Comparison of ENCODE assay signal across 23 cellular contexts in the genomic region with DNA sequence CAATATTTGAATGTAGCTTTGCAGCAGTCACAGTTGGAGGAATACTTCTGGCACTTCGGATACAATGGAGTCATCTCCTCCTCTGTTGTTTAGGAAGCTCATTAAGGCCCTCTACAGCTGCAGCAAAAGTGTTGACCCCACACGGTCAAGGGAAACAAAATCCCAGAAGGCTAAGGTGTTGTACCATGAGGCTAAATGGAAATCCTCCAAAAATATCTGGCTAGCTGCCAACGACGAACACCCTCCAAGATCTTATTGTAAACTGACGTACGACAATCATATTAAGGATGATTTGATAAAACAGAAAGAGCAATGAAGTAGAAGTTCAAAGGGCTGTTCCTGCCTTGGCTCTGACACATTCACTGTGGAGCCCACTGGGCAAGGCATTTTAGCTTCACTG. TPM values are rescaled to one million over a fixed set of nuclear protein-coding genes. Genes with fewer than 3 reads are reported as not detected.
A peak's percentile ranks its signal among the peaks of the same experiment; 100 is the strongest.
DNase-seq lines count a peak whose midpoint lies in the region; ATAC-seq and TF ChIP-seq lines count a peak whose summit lies in the region.
"Had no signal": no experiment of that assay in that cellular context is flagged by ENCODE, and none has a peak within 500 bp of the region (broad histone marks: within the 10 kb centered on the region; RNA-seq: fewer than 3 reads in every experiment).

No MANE protein-coding gene starts in this region.

- DNase-seq in NCI-H748 (lab: John Stamatoyannopoulos, UW; ENCODE audit: unreplicated experiment) (peak; percentile 21), NCI-H748 treated with DMSO at 0.1 percent for 48 hours (lab: John Stamatoyannopoulos, UW) (no peak), NCI-H1105 treated with DMSO at 0.1 percent for 48 hours (lab: John Stamatoyannopoulos, UW) (peak; percentile 66), NCI-H82 treated with DMSO at 0.1 percent for 48 hours (lab: John Stamatoyannopoulos, UW; ENCODE audit: unreplicated experiment) (peak; percentile 26), neural crest cell (ENCODE audit: low read depth, low spot score) (no peak), Right ventricle myocardium superior (no peak), anterior cingulate cortex (lab: John Stamatoyannopoulos, UW) (no peak)
- DNase-seq: activated CD4-positive, alpha-beta T cell treated with anti-CD3 and anti-CD28 coated beads, Interleukin-2, amount 50 U/mL, for 1 hour; activated gamma-delta T cell; amygdala; GM23248; head of caudate nucleus; left colon; NCI-H146; NCI-H510A treated with DMSO at 0.1 percent for 48 hours; RPMI8226; sigmoid colon; stimulated activated CD8-positive, alpha-beta memory T cell treated with anti-CD3 and anti-CD28 coated beads, Interleukin-4, amount 100 ng/mL, for 48 hours; WERI-Rb-1 had no signal

- ATAC-seq in Right ventricle myocardium superior (ENCODE audit: poor library complexity) (no peak), GM21723 (IDR thresholded peaks at IDR 0.05; ENCODE audit: unreplicated experiment) (no peak)
- ATAC-seq: left colon; natural killer cell treated with Interleukin-12 subunit alpha and Interleukin-12 subunit beta and Interleukin-15 and Interleukin-18, amount 100 ng/mL, for 72 hours had no signal

- no peaks in the 10 kb centered on the region for H3K9me3 Mint-ChIP-seq in neural crest cell
- H3K9me3 Mint-ChIP-seq: dendritic cell treated with granulocyte-macrophage colony-stimulating factor and Interleukin-4, amounts not matched to agents 40 ng/mL and 50 ng/mL, for 4 days; natural killer cell treated with Interleukin-12 subunit alpha and Interleukin-12 subunit beta and Interleukin-15 and Interleukin-18, amount 100 ng/mL, for 72 hours; type B pancreatic cell had no signal

- H3K4me1 Mint-ChIP-seq in neural crest cell = peaks cover 35% of the 10 kb centered on the region

- no peak overlapping the region for H3K27ac Mint-ChIP-seq in neural crest cell (ENCODE audit: unreplicated experiment)
- H3K27ac Mint-ChIP-seq: dendritic cell treated with granulocyte-macrophage colony-stimulating factor and Interleukin-4, amounts not matched to agents 40 ng/mL and 50 ng/mL, for 4 days had no signal

- no peak for TF ChIP-seq CTCF in neural crest cell (conservative IDR thresholded peaks at IDR 0.05)

- intact Hi-C loops in Right ventricle myocardium superior (cut with DNase I) = loop anchor here (10.0 kb wide), 1 partner anchor 161 kb away; no protein-coding TSS in a partner anchor

- no peaks in the 10 kb centered on the region for H3K27me3 Mint-ChIP-seq in neural crest cell (ENCODE audit: low read depth)
- H3K27me3 Mint-ChIP-seq: dendritic cell treated with granulocyte-macrophage colony-stimulating factor and Interleukin-4, amounts not matched to agents 40 ng/mL and 50 ng/mL, for 4 days; natural killer cell treated with Interleukin-12 subunit alpha and Interleukin-12 subunit beta and Interleukin-15 and Interleukin-18, amount 100 ng/mL, for 72 hours had no signal

- H3K4me3 Mint-ChIP-seq in neural crest cell = peak overlapping the region; percentile 50
- H3K4me3 Mint-ChIP-seq: dendritic cell treated with granulocyte-macrophage colony-stimulating factor and Interleukin-4, amounts not matched to agents 40 ng/mL and 50 ng/mL, for 4 days; natural killer cell treated with Interleukin-12 subunit alpha and Interleukin-12 subunit beta and Interleukin-15 and Interleukin-18, amount 100 ng/mL, for 72 hours; type B pancreatic cell had no signal

- peaks cover 3% of the 10 kb centered on the region for H3K36me3 Mint-ChIP-seq in neural crest cell (ENCODE audit: low read depth)

RNA-seq across cellular contexts. Expression of a gene that starts 4.0 kb away (rescaled TPM):
- total RNA-seq in neural crest cell (30.9 and 31.2 TPM in 2 replicates), Right ventricle myocardium superior (11.3 TPM)

RNA-seq across cellular contexts. Expression of a gene that starts 26.9 kb away (rescaled TPM):
- total RNA-seq in neural crest cell (1.0 and 1.1 TPM in 2 replicates), Right ventricle myocardium superior (0.56 TPM)
- total RNA-seq: GM23248 had no signal

Comparison
In these comparisons a context has a peak if more than half of its experiments do, and no peak if none do; other contexts are left out.
1. DNase-seq: peak in NCI-H748 (single experiment), NCI-H1105 treated with DMSO at 0.1 percent for 48 hours (single experiment) and NCI-H82 treated with DMSO at 0.1 percent for 48 hours (single experiment); none in NCI-H748 treated with DMSO at 0.1 percent for 48 hours (single experiment), neural crest cell (single experiment), Right ventricle myocardium superior (single experiment) and anterior cingulate cortex (0 of 58).